Comparison of ENCODE assay signal across 22 cellular contexts in the genomic region with DNA sequence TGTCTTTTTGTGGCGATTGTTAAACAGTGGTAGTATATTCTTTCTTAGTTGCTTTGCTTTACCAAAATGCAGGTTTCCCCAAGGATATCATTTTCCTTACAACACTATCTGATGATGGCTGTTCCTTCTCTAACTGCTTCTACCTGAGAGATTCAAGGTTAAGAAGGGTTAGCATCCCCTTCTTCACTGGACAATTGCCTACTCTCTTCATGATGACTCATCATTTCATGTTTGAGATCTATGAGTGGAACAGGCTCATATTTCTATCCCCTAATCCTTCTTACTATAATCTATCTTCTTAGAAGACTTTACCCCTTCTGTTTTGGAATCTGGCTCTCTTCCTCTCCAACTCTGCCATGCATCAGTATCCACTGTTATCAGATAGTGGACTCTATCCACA. TPM values are rescaled to one million over a fixed set of nuclear protein-coding genes. Genes with fewer than 3 reads are reported as not detected.
A peak's percentile ranks its signal among the peaks of the same experiment; 100 is the strongest.
DNase-seq lines count a peak whose midpoint lies in the region; ATAC-seq and TF ChIP-seq lines count a peak whose summit lies in the region.
"Had no signal": no experiment of that assay in that cellular context is flagged by ENCODE, and none has a peak within 500 bp of the region (broad histone marks: within the 10 kb centered on the region; RNA-seq: fewer than 3 reads in every experiment).

No MANE protein-coding gene starts in this region.

- H3K27ac ChIP-seq in breast epithelium (no peak overlapping the region), dorsolateral prefrontal cortex (peak overlapping the region in 31 of 59 donors; percentile 3 to 84 (median 46))
- H3K27ac ChIP-seq: C4-2B, colonic mucosa, prostate gland, thyroid gland had no signal

- peaks cover 19% of the 10 kb centered on the region for H3K36me3 Mint-ChIP-seq in MCF 10A (ENCODE audit: insufficient read depth, unreplicated experiment)

- ATAC-seq in HG03135 (IDR thresholded peaks at IDR 0.05; ENCODE audit: unreplicated experiment), result no peak
- no peak for ATAC-seq in HG02763 (IDR thresholded peaks at IDR 0.05; ENCODE audit: unreplicated experiment)
- ATAC-seq: stimulated activated effector memory CD8-positive, alpha-beta T cell treated with anti-CD3 and anti-CD28 coated beads, Interleukin-12 subunit alpha, Interleukin-12 subunit beta, amount 100 ng/mL, for 72 hours; T-helper 17 cell had no signal

- BruUV-seq in MCF 10A (replicated peaks; lab: Mats Ljungman, UMichigan), result no TSS peak

- no peak overlapping the region for H3K27ac Mint-ChIP-seq in MCF 10A (ENCODE audit: low read depth, unreplicated experiment)
- H3K27ac Mint-ChIP-seq: activated CD4-positive, alpha-beta memory T cell treated with anti-CD3 and anti-CD28 coated beads for 36 hours; stimulated activated effector memory CD8-positive, alpha-beta T cell treated with anti-CD3 and anti-CD28 coated beads, Interleukin-12 subunit alpha, Interleukin-12 subunit beta, amount 100 ng/mL, for 72 hours; T-helper 17 cell had no signal

- no peaks in the 10 kb centered on the region for H3K36me3 ChIP-seq in breast epithelium
- H3K36me3 ChIP-seq: colonic mucosa, prostate gland, thyroid gland had no signal

- no peaks in the 10 kb centered on the region for H3K9me3 ChIP-seq in breast epithelium
- H3K9me3 ChIP-seq: colonic mucosa, prostate gland, thyroid gland had no signal

- DNase-seq in MCF 10A (ENCODE audit: unreplicated experiment) (peak; percentile 52), breast epithelium (ENCODE audit: low spot score in 2 of 2) (no peak), OCI-M1 (lab: John Stamatoyannopoulos, UW) (peak; percentile 36), dorsolateral prefrontal cortex (no peak), GOT3 (lab: John Stamatoyannopoulos, UW) (no peak), cerebellar cortex (ENCODE audit: low spot score) (no peak)
- DNase-seq: activated CD4-positive, alpha-beta memory T cell treated with anti-CD3 and anti-CD28 coated beads for 36 hours; activated naive CD4-positive, alpha-beta T cell treated with anti-CD3 and anti-CD28 coated beads, Interleukin-2, amount 50 U/mL, for 16 hours; activated T-cell treated with anti-CD3 and anti-CD28 coated beads, Interleukin-2, amount 50 U/mL, for 1 hour; colonic mucosa; KBM-7; midbrain; NK-92 treated with Interleukin-12 subunit alpha and Interleukin-12 subunit beta, amount 100 ng/mL, for 24 hours; SHP77; T-helper 17 cell; thyroid gland had no signal

- no peak for TF ChIP-seq POLR2A in breast epithelium (IDR thresholded peaks at IDR 0.05)

- TF ChIP-seq CTCF in MCF 10A (IDR thresholded peaks at IDR 0.05; ENCODE audit: unreplicated experiment) (no peak), breast epithelium (IDR thresholded peaks at IDR 0.05) (no peak), dorsolateral prefrontal cortex (IDR thresholded peaks at IDR 0.05 in 54 of 56, conservative IDR thresholded peaks at IDR 0.05 in 2 of 56; ENCODE audit: low read depth in 1 of 56, partially characterized antibody in 56 of 56) (no peak)

- POLR2A ChIA-PET in MCF 10A (lab: Yijun Ruan, JAX), result interaction anchor here (0.9 to 2.3 kb wide), 3 partner anchors 12 to 105 kb away, joined by 3 to 9 read pairs (median 5); a partner anchor contains a TSS

- no peak overlapping the region for H3K4me3 ChIP-seq in breast epithelium
- no peak overlapping the region for H3K4me3 ChIP-seq in dorsolateral prefrontal cortex
- H3K4me3 ChIP-seq: colonic mucosa, prostate gland, thyroid gland had no signal

- H3K27me3 Mint-ChIP-seq in MCF 10A (ENCODE audit: insufficient read depth, unreplicated experiment), result no peaks in the 10 kb centered on the region
- H3K27me3 Mint-ChIP-seq: activated CD4-positive, alpha-beta memory T cell treated with anti-CD3 and anti-CD28 coated beads for 36 hours; T-helper 17 cell had no signal

- H3K4me1 Mint-ChIP-seq in MCF 10A (ENCODE audit: insufficient read depth, unreplicated experiment), result peaks cover 24% of the 10 kb centered on the region
- H3K4me1 Mint-ChIP-seq: neural crest cell had no signal

- no peaks in the 10 kb centered on the region for H3K9me3 Mint-ChIP-seq in MCF 10A (ENCODE audit: unreplicated experiment)
- H3K9me3 Mint-ChIP-seq: activated CD4-positive, alpha-beta memory T cell treated with anti-CD3 and anti-CD28 coated beads for 36 hours; neural crest cell; stimulated activated effector memory CD8-positive, alpha-beta T cell treated with anti-CD3 and anti-CD28 coated beads, Interleukin-12 subunit alpha, Interleukin-12 subunit beta, amount 100 ng/mL, for 72 hours had no signal

- intact Hi-C loops in MCF 10A (cut with micrococcal nuclease), result no loop called here
- intact Hi-C loops in breast epithelium (cut with DNase I; ENCODE audit: low total_unique reads), result no loop called here
- intact Hi-C loops in dorsolateral prefrontal cortex (cut with DNase I), result no loop called here

- H3K27me3 ChIP-seq in breast epithelium, result no peaks in the 10 kb centered on the region
- no peaks in the 10 kb centered on the region for H3K27me3 ChIP-seq in dorsolateral prefrontal cortex
- H3K27me3 ChIP-seq: colonic mucosa, thyroid gland had no signal

- H3K4me3 Mint-ChIP-seq in MCF 10A (ENCODE audit: unreplicated experiment), result no peak overlapping the region
- H3K4me3 Mint-ChIP-seq: activated CD4-positive, alpha-beta memory T cell treated with anti-CD3 and anti-CD28 coated beads for 36 hours; neural crest cell; stimulated activated effector memory CD8-positive, alpha-beta T cell treated with anti-CD3 and anti-CD28 coated beads, Interleukin-12 subunit alpha, Interleukin-12 subunit beta, amount 100 ng/mL, for 72 hours; T-helper 17 cell had no signal

- CTCF ChIA-PET in MCF 10A (lab: Yijun Ruan, JAX), result no interaction called here

- no peaks in the 10 kb centered on the region for H3K4me1 ChIP-seq in breast epithelium
- H3K4me1 ChIP-seq: colonic mucosa, prostate gland had no signal

RNA-seq across cellular contexts. Expression of a gene that starts 54.4 kb away (rescaled TPM):
- 92.9 and 113 TPM in 2 replicates for total RNA-seq in MCF 10A (2022)
- 100 to 1,000 TPM in 1 of 3 donors, 10 to 100 TPM in 2; 51.1 to 122 (median 69.7) TPM for total RNA-seq in breast epithelium
- 100 to 1,000 TPM in 18 of 120 experiments, 10 to 100 TPM in 102; 56.9 to 114 (median 87.8) TPM for total RNA-seq in dorsolateral prefrontal cortex

Comparison
In these comparisons a context has a peak if more than half of its experiments do, and no peak if none do; other contexts are left out.
1. DNase-seq: peak in MCF 10A (single experiment) and OCI-M1 (single experiment); none in breast epithelium (0 of 2), dorsolateral prefrontal cortex (0 of 10), GOT3 (single experiment) and cerebellar cortex (single experiment).
2. H3K27ac ChIP-seq: peak in dorsolateral prefrontal cortex (31 of 59); none in breast epithelium (0 of 2).